In genomic region chr18:59927246-59927825, GRCh38 we compare ENCODE assay signal across 1 cellular context.
TF ChIP-seq lines count a peak whose summit lies in the region.

No MANE protein-coding gene starts in this region.

TF ChIP-seq in GM12878, 131 proteins besides CTCF, POLR2A, EP300 and RAD21 (continued from another document and continues in another):
- TF ChIP-seq SKIL (IDR thresholded peaks at IDR 0.05; ENCODE audit: low read depth, poor library complexity, severe bottlenecking): peak; percentile 97
- peak; percentile 44; the same call in 1 of the 2 replicates for TF ChIP-seq USF2 (IDR thresholded peaks at IDR 0.05; ENCODE audit: borderline replicate concordance, low read depth, low read length)
- no peak for TF ChIP-seq CHD1 (IDR thresholded peaks at IDR 0.05; ENCODE audit: low read depth, low read length)
- no peak for TF ChIP-seq FOXK2 (IDR thresholded peaks at IDR 0.05)
- TF ChIP-seq SREBF2 (IDR thresholded peaks at IDR 0.05; ENCODE audit: low read length): no peak
- TF ChIP-seq DPF2 (IDR thresholded peaks at IDR 0.05): peak; percentile 50
- no peak for TF ChIP-seq ZZZ3 (IDR thresholded peaks at IDR 0.05; ENCODE audit: control insufficient read depth, insufficient read length, low read depth)
- no peak for TF ChIP-seq BCLAF1 (IDR thresholded peaks at IDR 0.05)
- peak; percentile 80 for TF ChIP-seq BCL11A (IDR thresholded peaks at IDR 0.05; ENCODE audit: low read depth, low read length)
- no peak for TF ChIP-seq E2F8 (IDR thresholded peaks at IDR 0.05; ENCODE audit: low read depth, partially characterized antibody)
- TF ChIP-seq CREM (IDR thresholded peaks at IDR 0.05; ENCODE audit: low read depth): peak; percentile 88
- no peak for TF ChIP-seq HSF1 (IDR thresholded peaks at IDR 0.05; ENCODE audit: low read depth, low read length)
- no peak for TF ChIP-seq SMAD5 (IDR thresholded peaks at IDR 0.05; ENCODE audit: low read depth)
- no peak for TF ChIP-seq CHD4 (IDR thresholded peaks at IDR 0.05)
- TF ChIP-seq NKRF (conservative IDR thresholded peaks at IDR 0.05): no peak
- no peak for TF ChIP-seq ZBTB4 (CRISPR knock-in tag; IDR thresholded peaks at IDR 0.05)
- peak; percentile 95 for TF ChIP-seq RELA (IDR thresholded peaks at IDR 0.05; ENCODE audit: borderline replicate concordance, partially characterized antibody)
- peak; percentile 76; the same call in 1 of the 2 replicates for TF ChIP-seq PML (IDR thresholded peaks at IDR 0.05; ENCODE audit: low read length)
- no peak for TF ChIP-seq NR2C2 (IDR thresholded peaks at IDR 0.05; ENCODE audit: borderline replicate concordance, control insufficient read depth, insufficient read length, low read depth)
- no peak for TF ChIP-seq POLR2AphosphoS5 (IDR thresholded peaks at IDR 0.05; ENCODE audit: low read length)
- TF ChIP-seq ZBED1 (IDR thresholded peaks at IDR 0.05; ENCODE audit: borderline replicate concordance): peak; percentile 58; the same call in 1 of the 2 replicates
- TF ChIP-seq ZNF687 (IDR thresholded peaks at IDR 0.05): peak; percentile 60
- TF ChIP-seq E2F4 (IDR thresholded peaks at IDR 0.05; ENCODE audit: low read depth, low read length): no peak
- peak; percentile 72; the same call in 1 of the 2 replicates for TF ChIP-seq MYB (IDR thresholded peaks at IDR 0.05; ENCODE audit: borderline replicate concordance, low read depth, low read length)
- no peak for TF ChIP-seq KDM1A (IDR thresholded peaks at IDR 0.05; ENCODE audit: borderline replicate concordance)
- no peak for TF ChIP-seq LARP7 (IDR thresholded peaks at IDR 0.05)
- peak; percentile 89 for TF ChIP-seq TCF7 (IDR thresholded peaks at IDR 0.05; ENCODE audit: borderline replicate concordance)
- no peak for TF ChIP-seq MAX (IDR thresholded peaks at IDR 0.05; ENCODE audit: low read depth, low read length)
- TF ChIP-seq RUNX3 (IDR thresholded peaks at IDR 0.05; ENCODE audit: low read length): peak; percentile 86
- peak; percentile 69; the same call in 1 of the 2 replicates for TF ChIP-seq PAX5 (IDR thresholded peaks at IDR 0.05; ENCODE audit: borderline replicate concordance, low read depth, low read length)
- no peak; the same call in 1 of the 2 replicates for TF ChIP-seq CHD2 (IDR thresholded peaks at IDR 0.05; ENCODE audit: borderline replicate concordance, low read depth, low read length)
- TF ChIP-seq FOXM1 (IDR thresholded peaks at IDR 0.05; ENCODE audit: low read depth, low read length): peak; percentile 98
- TF ChIP-seq ATF2 (IDR thresholded peaks at IDR 0.05; ENCODE audit: low read length): peak; percentile 92
